8 cellular contexts compared by ENCODE assay signal in the genomic region with DNA sequence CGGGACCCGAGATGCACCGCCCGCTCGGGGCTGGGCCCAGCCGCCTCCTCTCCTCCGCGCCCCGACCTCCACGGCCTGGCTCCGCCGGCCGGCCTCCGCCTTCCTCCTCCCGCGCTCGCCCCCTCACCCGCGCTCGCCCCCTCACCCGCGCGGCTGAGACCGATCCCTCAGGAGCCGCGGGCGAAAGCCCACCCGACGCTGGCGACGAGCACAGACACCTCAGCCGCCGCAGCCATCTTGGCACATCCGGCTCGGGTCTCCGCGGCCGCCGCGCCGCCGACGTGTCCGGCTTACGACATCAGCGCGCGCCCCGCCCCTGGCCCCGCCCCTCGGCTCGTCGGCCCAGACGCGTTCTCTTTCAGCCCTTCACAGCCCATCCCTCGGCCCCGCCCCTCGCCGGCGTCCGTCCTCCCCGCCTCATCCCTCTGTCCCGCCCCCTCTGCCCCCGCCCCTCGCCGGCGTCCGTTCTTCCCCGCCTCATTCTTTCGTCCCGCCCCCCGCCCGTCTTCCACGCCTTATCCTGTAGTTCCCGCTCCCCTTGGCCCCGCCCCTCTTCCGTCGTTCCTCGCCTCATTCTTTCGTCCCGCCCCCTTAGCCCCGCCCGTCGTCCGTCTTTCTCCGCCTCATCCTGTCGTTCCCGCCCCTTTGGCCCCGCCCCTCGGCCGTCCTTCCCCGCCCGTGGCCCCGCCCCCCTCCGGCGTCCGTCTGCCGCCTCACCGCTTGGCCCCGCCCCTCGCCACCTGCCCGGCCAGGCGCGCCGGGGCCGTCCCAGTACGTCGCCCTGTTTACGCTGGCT. TPM values are rescaled to one million over a fixed set of nuclear protein-coding genes. Genes with fewer than 3 reads are reported as not detected.
A peak's percentile ranks its signal among the peaks of the same experiment; 100 is the strongest.
DNase-seq lines count a peak whose midpoint lies in the region; ATAC-seq and TF ChIP-seq lines count a peak whose summit lies in the region.

A gene with protein sequence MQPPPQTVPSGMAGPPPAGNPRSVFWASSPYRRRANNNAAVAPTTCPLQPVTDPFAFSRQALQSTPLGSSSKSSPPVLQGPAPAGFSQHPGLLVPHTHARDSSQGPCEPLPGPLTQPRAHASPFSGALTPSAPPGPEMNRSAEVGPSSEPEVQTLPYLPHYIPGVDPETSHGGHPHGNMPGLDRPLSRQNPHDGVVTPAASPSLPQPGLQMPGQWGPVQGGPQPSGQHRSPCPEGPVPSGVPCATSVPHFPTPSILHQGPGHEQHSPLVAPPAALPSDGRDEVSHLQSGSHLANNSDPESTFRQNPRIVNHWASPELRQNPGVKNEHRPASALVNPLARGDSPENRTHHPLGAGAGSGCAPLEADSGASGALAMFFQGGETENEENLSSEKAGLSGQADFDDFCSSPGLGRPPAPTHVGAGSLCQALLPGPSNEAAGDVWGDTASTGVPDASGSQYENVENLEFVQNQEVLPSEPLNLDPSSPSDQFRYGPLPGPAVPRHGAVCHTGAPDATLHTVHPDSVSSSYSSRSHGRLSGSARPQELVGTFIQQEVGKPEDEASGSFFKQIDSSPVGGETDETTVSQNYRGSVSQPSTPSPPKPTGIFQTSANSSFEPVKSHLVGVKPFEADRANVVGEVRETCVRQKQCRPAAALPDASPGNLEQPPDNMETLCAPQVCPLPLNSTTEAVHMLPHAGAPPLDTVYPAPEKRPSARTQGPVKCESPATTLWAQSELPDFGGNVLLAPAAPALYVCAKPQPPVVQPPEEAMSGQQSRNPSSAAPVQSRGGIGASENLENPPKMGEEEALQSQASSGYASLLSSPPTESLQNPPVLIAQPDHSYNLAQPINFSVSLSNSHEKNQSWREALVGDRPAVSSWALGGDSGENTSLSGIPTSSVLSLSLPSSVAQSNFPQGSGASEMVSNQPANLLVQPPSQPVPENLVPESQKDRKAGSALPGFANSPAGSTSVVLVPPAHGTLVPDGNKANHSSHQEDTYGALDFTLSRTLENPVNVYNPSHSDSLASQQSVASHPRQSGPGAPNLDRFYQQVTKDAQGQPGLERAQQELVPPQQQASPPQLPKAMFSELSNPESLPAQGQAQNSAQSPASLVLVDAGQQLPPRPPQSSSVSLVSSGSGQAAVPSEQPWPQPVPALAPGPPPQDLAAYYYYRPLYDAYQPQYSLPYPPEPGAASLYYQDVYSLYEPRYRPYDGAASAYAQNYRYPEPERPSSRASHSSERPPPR (N-terminal part only) (minus strand): TSS at position 248 of the 796 bp plus-strand sequence. CDS start 5,425 bp downstream, outside the sequence.

- no peaks in the 10 kb centered on the region for H3K27me3 Mint-ChIP-seq in naive thymus-derived CD4-positive, alpha-beta T cell
- H3K27me3 Mint-ChIP-seq in stimulated activated memory B cell treated with anti-CD40 and anti-IgM and Interleukin-4, amounts not matched to agents 10 μg/mL and 1 μg/mL and 100 μg/mL, for 72 hours, result peaks cover 6% of the 10 kb centered on the region

- intact Hi-C loops in naive thymus-derived CD4-positive, alpha-beta T cell (cut with micrococcal nuclease), result loop anchor here (1.0 to 5.0 kb wide), 23 partner anchors 44 to 1069 kb away; a partner anchor contains a TSS

- no peaks in the 10 kb centered on the region for H3K9me3 ChIP-seq in fibroblast of lung (ENCODE audit: control insufficient read depth, insufficient read depth, low read depth, low read length)
- no peaks in the 10 kb centered on the region for H3K9me3 ChIP-seq in naive thymus-derived CD4-positive, alpha-beta T cell (ENCODE audit: control insufficient read depth in 2 of 3, low read length in 3 of 3)

- H3K79me2 ChIP-seq in fibroblast of lung (ENCODE audit: control insufficient read depth, insufficient read depth, low read length), result peaks cover 44% of the 10 kb centered on the region

- H3K4me2 ChIP-seq in fibroblast of lung (ENCODE audit: extremely low read depth, insufficient read depth, low read length), result peak within 1 kb of the TSS; percentile 98

- H2AFZ ChIP-seq in fibroblast of lung (ENCODE audit: low read length), result peak within 1 kb of the TSS; percentile 91

- CTCF ChIA-PET in naive thymus-derived CD4-positive, alpha-beta T cell (lab: Charles Lee), result interaction anchor here (7.4 kb wide), 1 partner anchor 149 kb away, joined by 55 read pairs; no protein-coding TSS in a partner anchor

- H3K27ac ChIP-seq in fibroblast of lung (ENCODE audit: insufficient read depth, low read length), result peak within 1 kb of the TSS; percentile 99
- peak within 1 kb of the TSS; percentile 97 for H3K27ac ChIP-seq in naive thymus-derived CD4-positive, alpha-beta T cell (ENCODE audit: low read depth, low read length)

- no peaks in the 10 kb centered on the region for H3K27me3 ChIP-seq in fibroblast of lung (ENCODE audit: control insufficient read depth, insufficient read depth, low read length)
- no peaks in the 10 kb centered on the region for H3K27me3 ChIP-seq in naive thymus-derived CD4-positive, alpha-beta T cell (ENCODE audit: control insufficient read depth in 2 of 2, insufficient read depth in 2 of 2, low read length in 2 of 2)

- H3K27ac Mint-ChIP-seq in naive thymus-derived CD4-positive, alpha-beta T cell, result peak within 1 kb of the TSS; percentile 86 to 99 (median 98)
- peak within 1 kb of the TSS; percentile 94 for H3K27ac Mint-ChIP-seq in stimulated activated memory B cell treated with anti-CD40 and anti-IgM and Interleukin-4, amounts not matched to agents 10 μg/mL and 1 μg/mL and 100 μg/mL, for 72 hours

- H4K20me1 ChIP-seq in fibroblast of lung (ENCODE audit: control insufficient read depth, extremely low read depth, insufficient read depth, low read length), result no peaks in the 10 kb centered on the region

- POLR2A ChIA-PET in naive thymus-derived CD4-positive, alpha-beta T cell (lab: Charles Lee), result interaction anchor here (0.7 to 1.6 kb wide), 7 partner anchors 51 to 245 kb away, joined by 3 to 8 read pairs (median 4); a partner anchor contains a TSS

- H3K4me3 Mint-ChIP-seq in naive thymus-derived CD4-positive, alpha-beta T cell, result peak within 1 kb of the TSS; percentile 86 to 99 (median 97)
- peak within 1 kb of the TSS; percentile 89 for H3K4me3 Mint-ChIP-seq in stimulated activated memory B cell treated with anti-CD40 and anti-IgM and Interleukin-4, amounts not matched to agents 10 μg/mL and 1 μg/mL and 100 μg/mL, for 72 hours

- H3K4me1 ChIP-seq in fibroblast of lung (ENCODE audit: control insufficient read depth, extremely low read depth, insufficient read depth, low read length), result peaks cover 2% of the 10 kb centered on the region
- peaks cover 17 to 30% of the 10 kb centered on the region in 2 donors for H3K4me1 ChIP-seq in naive thymus-derived CD4-positive, alpha-beta T cell (ENCODE audit: control insufficient read depth in 2 of 2, insufficient read depth in 2 of 2, low read length in 2 of 2)

- peaks cover 1% of the 10 kb centered on the region for H3K36me3 ChIP-seq in fibroblast of lung (ENCODE audit: control insufficient read depth, insufficient read depth, low read length)
- peaks cover 0 to 3% (median 0%) of the 10 kb centered on the region in 3 experiments for H3K36me3 ChIP-seq in naive thymus-derived CD4-positive, alpha-beta T cell (ENCODE audit: control insufficient read depth in 2 of 3, insufficient read depth in 3 of 3, low read length in 3 of 3)

- TF ChIP-seq CTCF in LNCaP clone FGC (IDR thresholded peaks at IDR 0.05; ENCODE audit: control insufficient read depth, extremely low read depth, insufficient read depth) (no peak), fibroblast of lung (conservative IDR thresholded peaks at IDR 0.05 in 1 of 2, IDR thresholded peaks at IDR 0.05 in 1 of 2; ENCODE audit: low read depth in 1 of 2, low read length in 2 of 2) (no peak)

- peak within 1 kb of the TSS; percentile 99 for H3K9ac ChIP-seq in fibroblast of lung (ENCODE audit: insufficient read depth, low read length)

- peaks cover 20 to 47% (median 39%) of the 10 kb centered on the region in 7 donors for H3K4me1 Mint-ChIP-seq in naive thymus-derived CD4-positive, alpha-beta T cell
- peaks cover 36% of the 10 kb centered on the region for H3K4me1 Mint-ChIP-seq in stimulated activated memory B cell treated with anti-CD40 and anti-IgM and Interleukin-4, amounts not matched to agents 10 μg/mL and 1 μg/mL and 100 μg/mL, for 72 hours

- H3K9me3 Mint-ChIP-seq in naive thymus-derived CD4-positive, alpha-beta T cell, result no peaks in the 10 kb centered on the region
- H3K9me3 Mint-ChIP-seq in stimulated activated memory B cell treated with anti-CD40 and anti-IgM and Interleukin-4, amounts not matched to agents 10 μg/mL and 1 μg/mL and 100 μg/mL, for 72 hours, result no peaks in the 10 kb centered on the region

- ATAC-seq in naive thymus-derived CD4-positive, alpha-beta T cell, result peak; percentile 85
- ATAC-seq in stimulated activated memory B cell treated with anti-CD40 and anti-IgM and Interleukin-4, amounts not matched to agents 10 μg/mL and 1 μg/mL and 100 μg/mL, for 72 hours, result peak; percentile 86

- DNase-seq in Daoy (ENCODE audit: low read depth) (peak; percentile 99), H4 (ENCODE audit: low spot score) (peak; percentile 91), LNCaP clone FGC (ENCODE audit: low read depth) (peak; percentile 84), RPMI8226 (peak; percentile 99), fibroblast of lung (ENCODE audit: low read depth in 2 of 2) (peak; percentile 93 to 99)
- DNase-seq in activated T-helper 1 cell treated with anti-CD3 and anti-CD28 coated beads, Interleukin-2, amount 50 U/mL, for 16 hours (ENCODE audit: low read depth in 1 of 2, low spot score in 1 of 2), result peak; percentile 100
- peak; percentile 97 to 100 (median 99) for DNase-seq in naive thymus-derived CD4-positive, alpha-beta T cell

- H3K36me3 Mint-ChIP-seq in naive thymus-derived CD4-positive, alpha-beta T cell, result peaks cover 0 to 4% (median 3%) of the 10 kb centered on the region in 5 donors
- H3K36me3 Mint-ChIP-seq in stimulated activated memory B cell treated with anti-CD40 and anti-IgM and Interleukin-4, amounts not matched to agents 10 μg/mL and 1 μg/mL and 100 μg/mL, for 72 hours, result peaks cover 5% of the 10 kb centered on the region

- H3K4me3 ChIP-seq in LNCaP clone FGC (ENCODE audit: low read depth, low read length), result peak within 1 kb of the TSS; percentile 92
- peak within 1 kb of the TSS; percentile 82 to 97 (median 90) for H3K4me3 ChIP-seq in fibroblast of lung (replicated peaks in 1 of 4; ENCODE audit: control extremely low read depth in 1 of 4, insufficient read depth in 1 of 4, low read depth in 3 of 4, low read length in 4 of 4)
- peak within 1 kb of the TSS; percentile 93 for H3K4me3 ChIP-seq in naive thymus-derived CD4-positive, alpha-beta T cell (ENCODE audit: low read length)

RNA-seq across cellular contexts. Expression of the gene that starts here (rescaled TPM):
- 22.1 and 25.4 TPM in 2 replicates for total RNA-seq in Daoy (2014; rRNA removed; shearing (Covaris generic))
- 18.7 and 19.0 TPM in 2 replicates for total RNA-seq in H4 (2014; rRNA removed; shearing (Covaris generic))
- total RNA-seq in fibroblast of lung, result 15.7 and 23.9 TPM in 2 replicates
- polyA plus RNA-seq in fibroblast of lung, result 17.8 and 25.9 TPM in 2 replicates
- polyA plus RNA-seq in fibroblast of lung (2012), result 49.5 and 49.6 TPM in 2 replicates
- 116 and 123 TPM in 2 replicates for polyA minus RNA-seq in fibroblast of lung (ENCODE audit: low replicate concordance)
- 10 to 100 TPM; 79.8 to 88.5 (median 86.1) TPM for total RNA-seq in naive thymus-derived CD4-positive, alpha-beta T cell
- polyA plus RNA-seq in naive thymus-derived CD4-positive, alpha-beta T cell, result 10 to 100 TPM; 25.4 to 42.9 TPM

Comparison
In these comparisons a context has a peak if more than half of its experiments do, and no peak if none do; other contexts are left out.
1. Peak in every context shown above with its lines: DNase-seq, ATAC-seq, H3K4me3 ChIP-seq and H3K27ac ChIP-seq.